ENCODE assay signal across 10 cellular contexts in genomic region chr15:62648954-62649353, GRCh38.
DNase-seq lines count a peak whose midpoint lies in the region; ATAC-seq and TF ChIP-seq lines count a peak whose summit lies in the region.
"Had no signal": no experiment of that assay in that cellular context is flagged by ENCODE, and none has a peak within 500 bp of the region (broad histone marks: within the 10 kb centered on the region; RNA-seq: fewer than 3 reads in every experiment).

No MANE protein-coding gene starts in this region.

- CTCF ChIA-PET in HEK293 (lab: Yijun Ruan, JAX), result interaction anchor here (0.6 to 0.7 kb wide), 2 partner anchors 98 to 201 kb away, joined by 3 read pairs; no protein-coding TSS in a partner anchor

- ATAC-seq in lower lobe of right lung (peak in 1 of 2 donors; percentile 47), HG03159 (IDR thresholded peaks at IDR 0.05; ENCODE audit: unreplicated experiment) (no peak)

- H3K4me3 ChIP-seq in HEK293 (ENCODE audit: low read depth, low read length), result no peak overlapping the region
- no peak overlapping the region for H3K4me3 ChIP-seq in lower lobe of right lung

- DNase-seq in CD1c-positive myeloid dendritic cell (ENCODE audit: extremely low spot score), result peak; percentile 83
- peak; percentile 22 for DNase-seq in amniotic epithelial cell (ENCODE audit: low read depth)
- no peak for DNase-seq in lower lobe of right lung
- no peak for DNase-seq in NCI-H2171 treated with DMSO at 0.1 percent for 48 hours (lab: John Stamatoyannopoulos, UW)
- DNase-seq in nucleus accumbens (lab: John Stamatoyannopoulos, UW), result no peak
- no peak for DNase-seq in activated CD4-positive, alpha-beta T cell treated with anti-CD3 and anti-CD28 coated beads for 48 hours
- DNase-seq: activated B cell treated with CpG ODN at 0.5 μM for 24 hours, NCI-H1417 treated with DMSO at 0.1 percent for 48 hours had no signal

- POLR2A ChIA-PET in HEK293 (lab: Yijun Ruan, JAX), result no interaction called here

- intact Hi-C loops in lower lobe of right lung (cut with DNase I), result no loop called here

- H3K27me3 ChIP-seq in lower lobe of right lung (ENCODE audit: low read depth), result no peaks in the 10 kb centered on the region

- H3K4me1 ChIP-seq in HEK293 (ENCODE audit: control insufficient read depth, insufficient read depth, low read length), result 0 out of 2 replicates have a peak, but pooled peaks cover 5% of the 10 kb centered on the region
- no peaks in the 10 kb centered on the region for H3K4me1 ChIP-seq in lower lobe of right lung

- TF ChIP-seq CTCF in HEK293 (tag by site-specific recombination; IDR thresholded peaks at IDR 0.05) (no peak), lower lobe of right lung (IDR thresholded peaks at IDR 0.05) (peak; percentile 33)

- H3K27ac ChIP-seq in HEK293 (ENCODE audit: extremely low read depth, low read depth, low read length) (no peak overlapping the region), lower lobe of right lung (no peak overlapping the region)

- H3K9me3 ChIP-seq in HEK293 (ENCODE audit: control insufficient read depth, insufficient read depth, low read depth, low read length) (no peaks in the 10 kb centered on the region), lower lobe of right lung (no peaks in the 10 kb centered on the region)

- no peaks in the 10 kb centered on the region for H3K36me3 ChIP-seq in HEK293 (ENCODE audit: control insufficient read depth in 2 of 2, insufficient read depth in 1 of 2, low read length in 2 of 2)
- H3K36me3 ChIP-seq in lower lobe of right lung, result no peaks in the 10 kb centered on the region

TF ChIP-seq in HEK293, 187 proteins besides CTCF, POLR2A, EP300 and RAD21:
- TF ChIP-seq ZFHX2 (tag by site-specific recombination; conservative IDR thresholded peaks at IDR 0.05), result 0 out of 2 replicates have a peak, but pooled peaks have one; percentile 6
- TF ChIP-seq TCF7L2 (IDR thresholded peaks at IDR 0.05; ENCODE audit: borderline replicate concordance, low read depth, low read length), result no peak

Comparison
In these comparisons a context has a peak if more than half of its experiments do, and no peak if none do; other contexts are left out.
1. DNase-seq: peak in CD1c-positive myeloid dendritic cell (single experiment) and amniotic epithelial cell (single experiment); none in lower lobe of right lung (single experiment), NCI-H2171 treated with DMSO at 0.1 percent for 48 hours (single experiment), nucleus accumbens (0 of 56) and activated CD4-positive, alpha-beta T cell treated with anti-CD3 and anti-CD28 coated beads for 48 hours (single experiment).